ENCODE assay signal across 9 cellular contexts in genomic region chr7:74449809-74450397, GRCh38. TPM values are rescaled to one million over a fixed set of nuclear protein-coding genes. Genes with fewer than 3 reads are reported as not detected.
DNase-seq lines count a peak whose midpoint lies in the region; ATAC-seq and TF ChIP-seq lines count a peak whose summit lies in the region.
"Had no signal": no experiment of that assay in that cellular context is flagged by ENCODE, and none has a peak within 500 bp of the region (broad histone marks: within the 10 kb centered on the region; RNA-seq: fewer than 3 reads in every experiment).

No MANE protein-coding gene starts in this region.

- no peak overlapping the region for H3K4me3 Mint-ChIP-seq in activated naive CD8-positive, alpha-beta T cell treated with anti-CD3 and anti-CD28 coated beads, Interleukin-2, amount 50 U/mL, for 24 hours

- no peak overlapping the region for H2AFZ ChIP-seq in SU-DHL-6 (ENCODE audit: low read depth, low read length, severe bottlenecking)

- no peak overlapping the region for H3K4me3 ChIP-seq in SU-DHL-6 (ENCODE audit: insufficient read depth, low read length, poor library complexity, severe bottlenecking)
- H3K4me3 ChIP-seq in right cardiac atrium (ENCODE audit: low read length), result no peak overlapping the region
- H3K4me3 ChIP-seq: SK-N-MC had no signal

- no peaks in the 10 kb centered on the region for H3K79me2 ChIP-seq in SU-DHL-6 (ENCODE audit: insufficient read depth, low read length)

- H3K4me1 ChIP-seq in right cardiac atrium (ENCODE audit: control insufficient read depth, insufficient read depth, low read length), result no peaks in the 10 kb centered on the region

- H3K9me3 ChIP-seq in SU-DHL-6 (ENCODE audit: insufficient read depth, low read length), result no peaks in the 10 kb centered on the region
- no peaks in the 10 kb centered on the region for H3K9me3 ChIP-seq in right cardiac atrium (ENCODE audit: control insufficient read depth, low read length)

- H3K27ac ChIP-seq in SU-DHL-6 (ENCODE audit: low read depth, low read length), result no peak overlapping the region
- no peak overlapping the region for H3K27ac ChIP-seq in right cardiac atrium (ENCODE audit: low read length)
- H3K27ac ChIP-seq: SK-N-MC had no signal

- H3K27ac Mint-ChIP-seq in activated naive CD8-positive, alpha-beta T cell treated with anti-CD3 and anti-CD28 coated beads, Interleukin-2, amount 50 U/mL, for 24 hours, result no peak overlapping the region

- peak; percentile 81 for TF ChIP-seq CTCF in SU-DHL-6 (IDR thresholded peaks at IDR 0.05; ENCODE audit: insufficient read depth, low read length, poor library complexity, severe bottlenecking)

- peak; percentile 10 for DNase-seq in COR-L47 (lab: John Stamatoyannopoulos, UW)
- DNase-seq in HuH-7 (ENCODE audit: low spot score), result peak; percentile 86
- peak; percentile 77 for DNase-seq in activated naive CD8-positive, alpha-beta T cell treated with anti-CD3 and anti-CD28 coated beads, Interleukin-2, amount 50 U/mL, for 24 hours
- DNase-seq in right cardiac atrium, result peak in 1 of 3 donors; percentile 63
- DNase-seq in stimulated activated CD4-positive, alpha-beta T cell treated with anti-CD3 and anti-CD28 coated beads, Interleukin-12 subunit alpha, Interleukin-12 subunit beta, amount 100 ng/mL, for 4 hours, result peak; percentile 61

- intact Hi-C loops in right cardiac atrium (cut with DNase I), result loop anchor here (5.0 to 10.0 kb wide), 3 partner anchors 115 to 205 kb away; partner anchors contain the start of gene GTF2I (in 1 of the 4)

- no peaks in the 10 kb centered on the region for H4K20me1 ChIP-seq in SU-DHL-6 (ENCODE audit: low read depth, low read length)

- WGBS in right cardiac atrium, result 68% methylated on average over 15 of the region's 15 CpGs

- H3K27me3 ChIP-seq in SU-DHL-6 (ENCODE audit: low read length) (no peaks in the 10 kb centered on the region), right cardiac atrium (ENCODE audit: control insufficient read depth, insufficient read depth) (no peaks in the 10 kb centered on the region)

- no peaks in the 10 kb centered on the region for H3F3A ChIP-seq in SU-DHL-6 (ENCODE audit: insufficient read depth)

- peaks cover 17% of the 10 kb centered on the region for H3K4me1 Mint-ChIP-seq in activated naive CD8-positive, alpha-beta T cell treated with anti-CD3 and anti-CD28 coated beads, Interleukin-2, amount 50 U/mL, for 24 hours

- no peaks in the 10 kb centered on the region for H3K9me2 ChIP-seq in SU-DHL-6 (replicated peaks; ENCODE audit: insufficient read depth, low read length)

- no peaks in the 10 kb centered on the region for H3K36me3 ChIP-seq in SU-DHL-6 (ENCODE audit: low read length)

- no peak for ATAC-seq in activated naive CD8-positive, alpha-beta T cell treated with anti-CD3 and anti-CD28 coated beads, Interleukin-2, amount 50 U/mL, for 24 hours
- ATAC-seq in right cardiac atrium, result peak; percentile 28 to 32
- no peak for ATAC-seq in GM19351 (IDR thresholded peaks at IDR 0.05; ENCODE audit: unreplicated experiment)
- ATAC-seq in GM18520 (IDR thresholded peaks at IDR 0.05; ENCODE audit: unreplicated experiment), result no peak

- H3K9me3 Mint-ChIP-seq in activated naive CD8-positive, alpha-beta T cell treated with anti-CD3 and anti-CD28 coated beads, Interleukin-2, amount 50 U/mL, for 24 hours, result no peaks in the 10 kb centered on the region

- H3K4me2 ChIP-seq in SU-DHL-6 (ENCODE audit: low read depth, low read length, poor library complexity, severe bottlenecking), result no peak overlapping the region

- peaks cover under 1% of the 10 kb centered on the region for H3K27me3 Mint-ChIP-seq in activated naive CD8-positive, alpha-beta T cell treated with anti-CD3 and anti-CD28 coated beads, Interleukin-2, amount 50 U/mL, for 24 hours

- no peak overlapping the region for H3K9ac ChIP-seq in SU-DHL-6 (ENCODE audit: low read length)

- no peaks in the 10 kb centered on the region for H3K36me3 Mint-ChIP-seq in activated naive CD8-positive, alpha-beta T cell treated with anti-CD3 and anti-CD28 coated beads, Interleukin-2, amount 50 U/mL, for 24 hours (ENCODE audit: low read depth)

RNA-seq across cellular contexts. Expression of gene GTF2IRD1, which starts 3.8 kb away (rescaled TPM):
- 10 to 100 TPM; 18.9 to 29.9 (median 21.4) TPM for total RNA-seq in right cardiac atrium
- polyA plus RNA-seq in right cardiac atrium, result 10.6 TPM

Comparison
In these comparisons a context has a peak if more than half of its experiments do, and no peak if none do; other contexts are left out.
1. ATAC-seq: peak in right cardiac atrium (2 of 2); none in activated naive CD8-positive, alpha-beta T cell treated with anti-CD3 and anti-CD28 coated beads, Interleukin-2, amount 50 U/mL, for 24 hours (single experiment), GM19351 (single experiment) and GM18520 (single experiment).